8 cellular contexts compared by ENCODE assay signal in the genomic region with DNA sequence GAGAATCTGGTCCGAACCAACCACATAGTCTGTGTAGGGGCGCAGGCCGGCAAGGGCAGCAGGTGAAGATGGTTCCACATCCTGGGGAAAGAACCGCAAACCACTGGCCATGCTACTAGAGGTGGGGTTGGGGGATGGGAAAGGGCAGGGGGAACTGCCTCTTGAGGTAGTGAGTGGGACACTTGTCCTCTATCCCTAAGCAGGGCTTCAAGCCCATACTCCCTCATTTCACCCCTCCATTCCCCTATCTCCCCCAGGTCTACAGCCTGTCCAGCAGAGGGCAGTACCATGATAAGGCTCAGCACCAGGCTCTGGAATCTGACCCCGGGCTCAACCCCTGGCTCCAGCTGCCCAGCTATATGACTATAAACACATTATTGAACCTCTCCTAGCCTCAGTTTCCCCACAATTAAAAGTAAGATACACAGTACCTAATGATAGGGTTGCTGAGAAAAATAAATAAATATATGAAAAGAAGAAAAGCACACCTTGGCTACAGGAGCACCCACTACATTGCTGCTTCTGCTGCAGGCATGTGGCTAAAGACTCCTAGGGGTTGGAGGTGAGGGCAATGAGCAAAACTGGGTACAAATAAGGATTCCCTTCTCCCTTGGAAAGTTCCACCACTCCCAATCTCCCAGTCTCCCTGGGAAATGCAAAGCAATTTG. TPM values are rescaled to one million over a fixed set of nuclear protein-coding genes. Genes with fewer than 3 reads are reported as not detected.
DNase-seq lines count a peak whose midpoint lies in the region; ATAC-seq and TF ChIP-seq lines count a peak whose summit lies in the region.

No MANE protein-coding gene starts in this region.

- no peaks in the 10 kb centered on the region for H3K9me3 Mint-ChIP-seq in activated CD4-positive, alpha-beta memory T cell treated with anti-CD3 and anti-CD28 coated beads for 36 hours

- H3K9me3 ChIP-seq in DOHH2 (ENCODE audit: control insufficient read depth, insufficient read depth, low read length) (no peaks in the 10 kb centered on the region), MG63 (no peaks in the 10 kb centered on the region), esophagus muscularis mucosa (no peaks in the 10 kb centered on the region), parathyroid adenoma (ENCODE audit: control insufficient read depth, low read length) (no peaks in the 10 kb centered on the region), ovary (no peaks in the 10 kb centered on the region)

- H3K4me1 Mint-ChIP-seq in activated CD4-positive, alpha-beta memory T cell treated with anti-CD3 and anti-CD28 coated beads for 36 hours (ENCODE audit: low read depth) = peaks cover 23% of the 10 kb centered on the region

- H3K4me2 ChIP-seq in DOHH2 (ENCODE audit: low read length) (no peak overlapping the region), parathyroid adenoma (ENCODE audit: low read length) (no peak overlapping the region)

- intact Hi-C loops in activated CD4-positive, alpha-beta memory T cell treated with anti-CD3 and anti-CD28 coated beads for 36 hours (cut with micrococcal nuclease) = loop anchor here (1.0 kb wide), 1 partner anchor 187 kb away; no protein-coding TSS in a partner anchor
- intact Hi-C loops in esophagus muscularis mucosa (cut with DNase I) = no loop called here
- intact Hi-C loops in ovary (cut with DNase I) = no loop called here

- CTCF ChIA-PET in activated CD4-positive, alpha-beta memory T cell treated with anti-CD3 and anti-CD28 coated beads for 36 hours (lab: Charles Lee) = interaction anchor here (0.6 to 2.8 kb wide), 8 partner anchors 78 to 277 kb away, joined by 3 to 15 read pairs (median 4); no protein-coding TSS in a partner anchor

- H3K36me3 ChIP-seq in DOHH2 (ENCODE audit: control insufficient read depth, low read length) (peaks cover 42% of the 10 kb centered on the region), MG63 (no peaks in the 10 kb centered on the region), esophagus muscularis mucosa (peaks cover 33 to 63% (median 52%) of the 10 kb centered on the region in 4 donors), parathyroid adenoma (ENCODE audit: control insufficient read depth, insufficient read depth, low read length) (no peaks in the 10 kb centered on the region), ovary (no peaks in the 10 kb centered on the region)

- TF ChIP-seq EP300 in esophagus muscularis mucosa (IDR thresholded peaks at IDR 0.05) (no peak), ovary (IDR thresholded peaks at IDR 0.05) (no peak)

- 84% methylated on average over 5 of the region's 5 CpGs for WGBS in esophagus muscularis mucosa
- WGBS in ovary, 3 donors = 92 to 94% (median 93%) methylated on average over 5 of the region's 5 CpGs

- peak; percentile 17 for DNase-seq in MG63
- peak; percentile 53 for DNase-seq in activated CD4-positive, alpha-beta memory T cell treated with anti-CD3 and anti-CD28 coated beads for 36 hours
- peak; percentile 77 for DNase-seq in esophagus muscularis mucosa (ENCODE audit: extremely low spot score)
- no peak for DNase-seq in ovary
- no peak for DNase-seq in NCI-H1930 (lab: John Stamatoyannopoulos, UW)

- no peak overlapping the region for H2AFZ ChIP-seq in parathyroid adenoma

- peak; percentile 82 for TF ChIP-seq CTCF in DOHH2 (IDR thresholded peaks at IDR 0.05; ENCODE audit: low read depth, low read length, poor library complexity, severe bottlenecking)
- peak; percentile 41 to 64 (median 43) for TF ChIP-seq CTCF in esophagus muscularis mucosa (IDR thresholded peaks at IDR 0.05)
- peak; percentile 54 for TF ChIP-seq CTCF in parathyroid adenoma (IDR thresholded peaks at IDR 0.05)
- no peak for TF ChIP-seq CTCF in ovary (IDR thresholded peaks at IDR 0.05)

- H3K4me3 Mint-ChIP-seq in activated CD4-positive, alpha-beta memory T cell treated with anti-CD3 and anti-CD28 coated beads for 36 hours = no peak overlapping the region

- H3K79me2 ChIP-seq in DOHH2 (ENCODE audit: control insufficient read depth, low read length) (peaks cover 18% of the 10 kb centered on the region), parathyroid adenoma (peaks cover 11% of the 10 kb centered on the region)

- H3K4me3 ChIP-seq in DOHH2 (ENCODE audit: low read length) (no peak overlapping the region), MG63 (no peak overlapping the region), esophagus muscularis mucosa (no peak overlapping the region), parathyroid adenoma (ENCODE audit: low read depth, low read length) (no peak overlapping the region), ovary (no peak overlapping the region)

- no peaks in the 10 kb centered on the region for H3K9me2 ChIP-seq in DOHH2 (replicated peaks; ENCODE audit: control insufficient read depth, low read length)

- H3K27ac ChIP-seq in DOHH2 (ENCODE audit: low read depth, low read length) (no peak overlapping the region), esophagus muscularis mucosa (replicated peaks in 1 of 4) (peak overlapping the region in 2 of 4 donors; percentile 11 to 27), parathyroid adenoma (no peak overlapping the region), ovary (no peak overlapping the region)

- no peak for TF ChIP-seq POLR2A in esophagus muscularis mucosa (IDR thresholded peaks at IDR 0.05; ENCODE audit: low read depth)
- TF ChIP-seq POLR2A in ovary (IDR thresholded peaks at IDR 0.05) = no peak

- peak; percentile 60 for ATAC-seq in GM21381 (IDR thresholded peaks at IDR 0.05; ENCODE audit: unreplicated experiment)

- H3F3A ChIP-seq in DOHH2 (ENCODE audit: control insufficient read depth, insufficient read depth) = peaks cover 4% of the 10 kb centered on the region; the same call in 1 of the 2 replicates

- H3K36me3 Mint-ChIP-seq in activated CD4-positive, alpha-beta memory T cell treated with anti-CD3 and anti-CD28 coated beads for 36 hours = peaks cover 4% of the 10 kb centered on the region

- no peak overlapping the region for H3K9ac ChIP-seq in parathyroid adenoma

- H3K4me1 ChIP-seq in DOHH2 (ENCODE audit: control insufficient read depth, low read length) (peaks cover 23% of the 10 kb centered on the region), esophagus muscularis mucosa (peaks cover 42 to 57% (median 54%) of the 10 kb centered on the region in 4 donors), parathyroid adenoma (peaks cover 4% of the 10 kb centered on the region), ovary (ENCODE audit: insufficient read depth) (peaks cover 2% of the 10 kb centered on the region)

- H3K27me3 ChIP-seq in DOHH2 (ENCODE audit: control insufficient read depth, low read length) (no peaks in the 10 kb centered on the region), MG63 (no peaks in the 10 kb centered on the region), esophagus muscularis mucosa (no peaks in the 10 kb centered on the region), parathyroid adenoma (ENCODE audit: control insufficient read depth, insufficient read depth, low read length) (no peaks in the 10 kb centered on the region), ovary (no peaks in the 10 kb centered on the region)

- POLR2A ChIA-PET in activated CD4-positive, alpha-beta memory T cell treated with anti-CD3 and anti-CD28 coated beads for 36 hours (lab: Charles Lee) = no interaction called here

- no peaks in the 10 kb centered on the region for H4K20me1 ChIP-seq in DOHH2 (ENCODE audit: control insufficient read depth, insufficient read depth, low read depth, low read length)

- H3K27ac Mint-ChIP-seq in activated CD4-positive, alpha-beta memory T cell treated with anti-CD3 and anti-CD28 coated beads for 36 hours = no peak overlapping the region

- H3K27me3 Mint-ChIP-seq in activated CD4-positive, alpha-beta memory T cell treated with anti-CD3 and anti-CD28 coated beads for 36 hours = no peaks in the 10 kb centered on the region

RNA-seq across cellular contexts. Expression of gene GORASP1, which starts 6.3 kb away (rescaled TPM):
- total RNA-seq in MG63 (2014; rRNA removed; shearing (Covaris generic); ENCODE audit: low replicate concordance) = 11.4 and 19.4 TPM in 2 replicates
- total RNA-seq in activated CD4-positive, alpha-beta memory T cell treated with anti-CD3 and anti-CD28 coated beads for 36 hours = 10 to 100 TPM; 32.7 to 34.1 TPM
- total RNA-seq in esophagus muscularis mucosa (10 to 100 TPM; 53.7 to 88.7 (median 67.8) TPM), ovary (10 to 100 TPM; 38.0 to 54.5 (median 47.8) TPM)
- polyA plus RNA-seq in ovary = 10 to 100 TPM; 31.4 to 32.5 TPM

RNA-seq across cellular contexts. Expression of gene TTC21A, which starts 6.3 kb away (rescaled TPM):
- 0.32 and 0.40 TPM in 2 replicates for total RNA-seq in MG63 (2014; rRNA removed; shearing (Covaris generic); ENCODE audit: low replicate concordance)
- 1 to 10 TPM; 1.7 to 1.8 TPM for total RNA-seq in activated CD4-positive, alpha-beta memory T cell treated with anti-CD3 and anti-CD28 coated beads for 36 hours
- total RNA-seq in esophagus muscularis mucosa (1 to 10 TPM; 1.7 to 8.6 (median 3.9) TPM), ovary (10 to 100 TPM in 3 of 7 donors, 1 to 10 TPM in 4; 4.8 to 21.4 (median 9.1) TPM)
- polyA plus RNA-seq in ovary = 1 to 10 TPM; 4.2 to 4.8 TPM

RNA-seq across cellular contexts. Expression of gene WDR48, which starts 49.3 kb away (rescaled TPM):
- total RNA-seq in MG63 (2014; rRNA removed; shearing (Covaris generic); ENCODE audit: low replicate concordance) = 9.3 and 20.7 TPM in 2 replicates
- total RNA-seq in activated CD4-positive, alpha-beta memory T cell treated with anti-CD3 and anti-CD28 coated beads for 36 hours = 10 to 100 TPM; 38.5 to 43.8 TPM
- 10 to 100 TPM; 25.9 to 40.0 (median 29.8) TPM for total RNA-seq in esophagus muscularis mucosa
- 10 to 100 TPM; 20.7 to 43.7 (median 38.2) TPM for total RNA-seq in ovary
- polyA plus RNA-seq in ovary = 10 to 100 TPM; 20.8 to 55.5 TPM

RNA-seq across cellular contexts. Expression of gene SCN11A, which starts 49.4 kb away (rescaled TPM):
- total RNA-seq in MG63 (2014; rRNA removed; shearing (Covaris generic); ENCODE audit: low replicate concordance) = not detected in 2 replicates
- under 1 TPM; 0.02 to 0.05 TPM for total RNA-seq in activated CD4-positive, alpha-beta memory T cell treated with anti-CD3 and anti-CD28 coated beads for 36 hours
- under 1 TPM; 0.34 to 0.99 (median 0.56) TPM for total RNA-seq in esophagus muscularis mucosa
- under 1 TPM; under 0.01 to 0.34 (median 0.13) TPM for total RNA-seq in ovary
- polyA plus RNA-seq in ovary = under 1 TPM; 0.04 to 0.30 TPM

RNA-seq across cellular contexts. Expression of gene CSRNP1, which starts 52.2 kb away (rescaled TPM):
- 8.4 TPM in 2 replicates for total RNA-seq in MG63 (2014; rRNA removed; shearing (Covaris generic); ENCODE audit: low replicate concordance)
- total RNA-seq in activated CD4-positive, alpha-beta memory T cell treated with anti-CD3 and anti-CD28 coated beads for 36 hours = 10 to 100 TPM; 63.0 to 66.2 TPM
- total RNA-seq in esophagus muscularis mucosa (100 to 1,000 TPM in 1 of 4 donors, 10 to 100 TPM in 3; 27.8 to 183 (median 45.4) TPM), ovary (100 to 1,000 TPM in 2 of 7 donors, 10 to 100 TPM in 5; 22.4 to 118 (median 54.9) TPM)
- 10 to 100 TPM in 1 of 2 donors, 1 to 10 TPM in 1; 6.5 to 24.7 TPM for polyA plus RNA-seq in ovary

Comparison
In these comparisons a context has a peak if more than half of its experiments do, and no peak if none do; other contexts are left out.
1. CTCF ChIP-seq: peak in DOHH2 (single experiment), esophagus muscularis mucosa (3 of 3) and parathyroid adenoma (single experiment); none in ovary (0 of 3).
2. DNase-seq: peak in MG63 (single experiment), activated CD4-positive, alpha-beta memory T cell treated with anti-CD3 and anti-CD28 coated beads for 36 hours (single experiment) and esophagus muscularis mucosa (single experiment); none in ovary (0 of 5) and NCI-H1930 (0 of 2).